ENCODE assay signal across 29 cellular contexts in the genomic region with DNA sequence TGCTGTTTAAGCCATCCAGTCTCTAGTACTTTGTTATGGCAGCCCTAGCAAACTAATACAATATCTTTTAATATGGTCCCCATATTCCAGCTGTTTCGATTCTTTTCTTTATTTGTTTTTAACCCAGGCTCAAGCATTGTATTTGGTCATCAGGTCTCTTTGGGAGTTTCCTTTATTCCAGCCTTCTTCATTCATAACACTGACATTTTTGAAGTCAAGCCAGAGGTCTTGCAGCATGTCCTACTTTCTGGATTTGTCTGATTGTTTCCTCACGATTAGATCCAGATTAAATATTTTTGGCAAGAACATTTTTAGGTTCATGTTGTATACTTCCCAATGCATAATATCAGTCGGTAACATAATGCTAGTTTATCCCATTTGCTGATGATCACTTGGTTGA. TPM values are rescaled to one million over a fixed set of nuclear protein-coding genes. Genes with fewer than 3 reads are reported as not detected.
DNase-seq lines count a peak whose midpoint lies in the region; ATAC-seq and TF ChIP-seq lines count a peak whose summit lies in the region.
"Had no signal": no experiment of that assay in that cellular context is flagged by ENCODE, and none has a peak within 500 bp of the region (broad histone marks: within the 10 kb centered on the region; RNA-seq: fewer than 3 reads in every experiment).

No MANE protein-coding gene starts in this region.

- ATAC-seq in Right ventricle myocardium inferior, result peak; percentile 54
- ATAC-seq in heart left ventricle, result peak; percentile 27 to 68 (median 48)
- ATAC-seq in gastrocnemius medialis, result peak; percentile 43 to 62
- ATAC-seq: foreskin keratinocyte; left lung; naive thymus-derived CD4-positive, alpha-beta T cell; Panc1 had no signal

- H3K27me3 ChIP-seq in esophagus muscularis mucosa (no peaks in the 10 kb centered on the region), heart left ventricle (no peaks in the 10 kb centered on the region), gastrocnemius medialis (no peaks in the 10 kb centered on the region)
- H3K27me3 ChIP-seq: cardiac muscle cell, foreskin keratinocyte, left lung, transverse colon had no signal

- peak overlapping the region; percentile 11 to 69 (median 24) for H3K27ac ChIP-seq in esophagus muscularis mucosa (replicated peaks in 1 of 4)
- peak overlapping the region in 6 of 12 donors; percentile 9 to 50 (median 35) for H3K27ac ChIP-seq in heart left ventricle
- peak overlapping the region in 3 of 4 donors; percentile 19 to 60 (median 59) for H3K27ac ChIP-seq in gastrocnemius medialis
- H3K27ac ChIP-seq: cardiac muscle cell, foreskin keratinocyte, left lung, transverse colon had no signal

- in situ Hi-C loops in gastrocnemius medialis (cut with MboI; ENCODE audit: low sequenced_read_pairs in 4 of 4), result no loop called here

- TF ChIP-seq POLR2A in esophagus muscularis mucosa (IDR thresholded peaks at IDR 0.05; ENCODE audit: low read depth) (no peak), heart left ventricle (IDR thresholded peaks at IDR 0.05) (no peak), gastrocnemius medialis (IDR thresholded peaks at IDR 0.05) (no peak)

- TF ChIP-seq CTCF in esophagus muscularis mucosa (IDR thresholded peaks at IDR 0.05) (no peak), heart left ventricle (IDR thresholded peaks at IDR 0.05) (no peak), gastrocnemius medialis (IDR thresholded peaks at IDR 0.05 in 4 of 5, conservative IDR thresholded peaks at IDR 0.05 in 1 of 5) (no peak)

- DNase-seq in Right ventricle myocardium inferior (ENCODE audit: missing footprints) (no peak), cardiac septum (ENCODE audit: low spot score) (no peak), esophagus muscularis mucosa (ENCODE audit: extremely low spot score) (no peak), heart left ventricle (no peak), gastrocnemius medialis (no peak), GOT3 (lab: John Stamatoyannopoulos, UW) (no peak), hepatic stellate cell (ENCODE audit: low spot score) (no peak), NCI-H526 treated with DMSO at 0.1 percent for 48 hours (lab: John Stamatoyannopoulos, UW) (no peak)
- DNase-seq: 8988T; activated CD4-positive, alpha-beta T cell treated with anti-CD3 and anti-CD28 coated beads, Interleukin-2, amount 50 U/mL, for 4 hours; activated naive CD4-positive, alpha-beta T cell treated with Interleukin-2 at 50 U/mL for 16 hours; anterior cingulate cortex; CD4-positive, alpha-beta memory T cell; dermis blood vessel endothelial cell; DMS 273 treated with DMSO at 0.1 percent for 48 hours; foreskin keratinocyte; H7; hippocampal formation; left lung; midbrain; naive thymus-derived CD4-positive, alpha-beta T cell; NCI-H1092; NCI-H187; nucleus accumbens; SIG-M5; stimulated activated CD4-positive, alpha-beta T cell treated with anti-CD3 and anti-CD28 coated beads, Interleukin-2, amount 100 ng/mL, for 48 hours; transverse colon had no signal

- intact Hi-C loops in Right ventricle myocardium inferior (cut with DNase I), result no loop called here
- intact Hi-C loops in cardiac septum (cut with DNase I), result no loop called here
- intact Hi-C loops in esophagus muscularis mucosa (cut with DNase I), result no loop called here
- intact Hi-C loops in heart left ventricle (cut with DNase I), result loop anchor here in 1 of 10 donors (10.0 kb wide), 1 partner anchor 385 kb away; no protein-coding TSS in a partner anchor
- intact Hi-C loops in gastrocnemius medialis (cut with DNase I; ENCODE audit: low total_unique reads), result loop anchor here (5.0 kb wide), 1 partner anchor 73 kb away; no protein-coding TSS in a partner anchor

- TF ChIP-seq EP300 in esophagus muscularis mucosa (IDR thresholded peaks at IDR 0.05), result no peak

- H3K36me3 ChIP-seq in esophagus muscularis mucosa (no peaks in the 10 kb centered on the region), heart left ventricle (peaks cover 0 to 7% (median 0%) of the 10 kb centered on the region in 9 donors), gastrocnemius medialis (no peaks in the 10 kb centered on the region)
- H3K36me3 ChIP-seq: cardiac muscle cell, left lung, transverse colon had no signal

- H3K4me1 ChIP-seq in esophagus muscularis mucosa, result peaks cover 38 to 81% (median 63%) of the 10 kb centered on the region in 4 donors
- H3K4me1 ChIP-seq in heart left ventricle, result peaks cover 0 to 84% (median 47%) of the 10 kb centered on the region in 12 donors
- peaks cover 89 to 93% of the 10 kb centered on the region in 2 donors for H3K4me1 ChIP-seq in gastrocnemius medialis

- H3K9me3 ChIP-seq in esophagus muscularis mucosa, result no peaks in the 10 kb centered on the region
- no peaks in the 10 kb centered on the region for H3K9me3 ChIP-seq in heart left ventricle
- no peaks in the 10 kb centered on the region for H3K9me3 ChIP-seq in gastrocnemius medialis
- H3K9me3 ChIP-seq: left lung, transverse colon had no signal

- 43% methylated on average over 3 of the region's 3 CpGs for WGBS in esophagus muscularis mucosa
- 17 to 35% (median 20%) methylated on average over 3 of the region's 3 CpGs for WGBS in heart left ventricle, 4 donors

- no peak overlapping the region for H3K4me3 ChIP-seq in esophagus muscularis mucosa
- H3K4me3 ChIP-seq in heart left ventricle, result no peak overlapping the region
- no peak overlapping the region for H3K4me3 ChIP-seq in gastrocnemius medialis
- H3K4me3 ChIP-seq: cardiac muscle cell, left lung, transverse colon had no signal

RNA-seq across cellular contexts. Expression of a gene that starts 11.8 kb away (rescaled TPM):
- 10.7 TPM for total RNA-seq in Right ventricle myocardium inferior
- 10.5 TPM for total RNA-seq in cardiac septum
- 10 to 100 TPM in 3 of 4 donors, 1 to 10 TPM in 1; 8.6 to 17.4 (median 14.4) TPM for total RNA-seq in esophagus muscularis mucosa
- total RNA-seq in heart left ventricle, result 10 to 100 TPM in 6 of 9 donors, 1 to 10 TPM in 3; 5.3 to 17.9 (median 11.4) TPM
- 10 to 100 TPM in 1 of 2 donors, 1 to 10 TPM in 1; 3.7 to 13.8 TPM for polyA plus RNA-seq in heart left ventricle
- total RNA-seq in gastrocnemius medialis, result 10 to 100 TPM in 3 of 4 donors, 1 to 10 TPM in 1; 9.2 to 30.8 (median 13.6) TPM
